8 cellular contexts compared by ENCODE assay signal in genomic region chr6:166032366-166033171, GRCh38.
DNase-seq lines count a peak whose midpoint lies in the region; FAIRE-seq and TF ChIP-seq lines count a peak whose summit lies in the region.

No MANE protein-coding gene starts in this region.

- no peak for DNase-seq in GM12891 (ENCODE audit: insufficient read length, low spot score)
- peak; percentile 91 for DNase-seq in LNCaP clone FGC (ENCODE audit: low read depth)
- peak; percentile 96 for DNase-seq in fibroblast of mammary gland (ENCODE audit: low read depth)
- DNase-seq in posterior vena cava (ENCODE audit: low spot score), result peak; percentile 85
- no peak for DNase-seq in anterior cingulate cortex (lab: John Stamatoyannopoulos, UW)
- DNase-seq in DMS79 treated with DMSO at 0.1 percent for 48 hours (lab: John Stamatoyannopoulos, UW), result no peak
- no peak for DNase-seq in CD1c-positive myeloid dendritic cell (ENCODE audit: extremely low spot score)
- no peak for DNase-seq in NCI-H1092 (lab: John Stamatoyannopoulos, UW)

- H3K4me3 ChIP-seq in LNCaP clone FGC (ENCODE audit: low read depth, low read length) (no peak overlapping the region), fibroblast of mammary gland (ENCODE audit: control insufficient read depth, low read depth, low read length) (no peak overlapping the region)

- intact Hi-C loops in posterior vena cava (cut with DNase I), result loop anchor here in 1 of 2 donors (10.0 kb wide), 1 partner anchor 518 kb away; no protein-coding TSS in a partner anchor

- TF ChIP-seq CTCF in LNCaP clone FGC (IDR thresholded peaks at IDR 0.05; ENCODE audit: control insufficient read depth, extremely low read depth, insufficient read depth) (peak; percentile 38), fibroblast of mammary gland (conservative IDR thresholded peaks at IDR 0.05; ENCODE audit: control insufficient read depth, insufficient read depth, low read depth, low read length) (peak; percentile 32)

- peak; percentile 51 for FAIRE-seq in GM12891 (lab: Jason Lieb, UNC)

- no peak for TF ChIP-seq POLR2A in GM12891 (IDR thresholded peaks at IDR 0.05; ENCODE audit: low read depth, low read length)

TF ChIP-seq in GM12891, 5 proteins besides CTCF, POLR2A, EP300 and RAD21:
- TF ChIP-seq TAF1 (IDR thresholded peaks at IDR 0.05; ENCODE audit: low read depth, low read length), result no peak
- no peak for TF ChIP-seq PAX5 (IDR thresholded peaks at IDR 0.05; ENCODE audit: insufficient read depth, low read length, severe bottlenecking)
- no peak for TF ChIP-seq POU2F2 (IDR thresholded peaks at IDR 0.05; ENCODE audit: low read depth, low read length)
- TF ChIP-seq POLR2AphosphoS5 (IDR thresholded peaks at IDR 0.05; ENCODE audit: low read depth, low read length), result no peak
- no peak for TF ChIP-seq SPI1 (IDR thresholded peaks at IDR 0.05; ENCODE audit: low read depth, low read length)

Comparison
In these comparisons a context has a peak if more than half of its experiments do, and no peak if none do; other contexts are left out.
1. DNase-seq: peak in LNCaP clone FGC (single experiment), fibroblast of mammary gland (single experiment) and posterior vena cava (single experiment); none in GM12891 (single experiment), anterior cingulate cortex (0 of 58), DMS79 treated with DMSO at 0.1 percent for 48 hours (single experiment), CD1c-positive myeloid dendritic cell (single experiment) and NCI-H1092 (single experiment).